1 cellular context compared by ENCODE assay signal in genomic region chr4:99088485-99089365, GRCh38.
TF ChIP-seq lines count a peak whose summit lies in the region.

Gene ADH5, minus strand, starts transcription at chr4:99088788. Its CDS starts 88 bp downstream, at chr4:99088700.

TF ChIP-seq in WTC11, 78 proteins besides CTCF, POLR2A, EP300 and RAD21 (continued from another document):
- TF ChIP-seq ZBTB21 (CRISPR knock-in tag; IDR thresholded peaks at IDR 0.05; ENCODE audit: borderline replicate concordance) (peak; percentile 16; the same call in 1 of the 2 replicates), E2F1 (CRISPR knock-in tag; IDR thresholded peaks at IDR 0.05) (peak; percentile 58; the same call in 1 of the 2 replicates), SMAD4 (CRISPR knock-in tag; IDR thresholded peaks at IDR 0.05) (no peak), ZBTB43 (CRISPR knock-in tag; IDR thresholded peaks at IDR 0.05) (0 out of 2 replicates have a peak, but pooled peaks have one; percentile 40), ZNF423 (CRISPR knock-in tag; IDR thresholded peaks at IDR 0.05) (peak; percentile 38; the same call in 1 of the 2 replicates), JUN (CRISPR knock-in tag; IDR thresholded peaks at IDR 0.05) (0 out of 2 replicates have a peak, but pooled peaks have one; percentile 15), FOXK1 (CRISPR knock-in tag; IDR thresholded peaks at IDR 0.05) (no peak), ZNF281 (CRISPR knock-in tag; IDR thresholded peaks at IDR 0.05) (0 out of 2 replicates have a peak, but pooled peaks have one; percentile 46), NR1H2 (CRISPR knock-in tag; IDR thresholded peaks at IDR 0.05) (no peak), MXD4 (CRISPR knock-in tag; IDR thresholded peaks at IDR 0.05; ENCODE audit: borderline replicate concordance) (no peak), IRF1 (CRISPR knock-in tag; IDR thresholded peaks at IDR 0.05) (no peak), PRRX2 (CRISPR knock-in tag; IDR thresholded peaks at IDR 0.05) (no peak), ATF1 (CRISPR knock-in tag; IDR thresholded peaks at IDR 0.05) (peak; percentile 59; the same call in 1 of the 2 replicates), TEAD1 (CRISPR knock-in tag; IDR thresholded peaks at IDR 0.05) (peak; percentile 74), TP53 (CRISPR knock-in tag; IDR thresholded peaks at IDR 0.05) (0 out of 2 replicates have a peak, but pooled peaks have one; percentile 45), RELA (CRISPR knock-in tag; IDR thresholded peaks at IDR 0.05; ENCODE audit: borderline replicate concordance) (0 out of 2 replicates have a peak, but pooled peaks have one; percentile 29), SMAD3 (CRISPR knock-in tag; IDR thresholded peaks at IDR 0.05; ENCODE audit: borderline replicate concordance) (peak; percentile 63; the same call in 1 of the 2 replicates), ATF6 (CRISPR knock-in tag; IDR thresholded peaks at IDR 0.05) (no peak), GABPB1 (CRISPR knock-in tag; IDR thresholded peaks at IDR 0.05) (peak; percentile 45; the same call in 1 of the 2 replicates), FOXP1 (CRISPR knock-in tag; IDR thresholded peaks at IDR 0.05; ENCODE audit: borderline replicate concordance) (peak; percentile 62), E2F5 (CRISPR knock-in tag; IDR thresholded peaks at IDR 0.05) (peak; percentile 67; the same call in 1 of the 2 replicates), SP1 (CRISPR knock-in tag; conservative IDR thresholded peaks at IDR 0.05) (peak; percentile 87)
